ENCODE assay signal across 33 cellular contexts in genomic region chr6:165401092-165401491, GRCh38.
DNase-seq lines count a peak whose midpoint lies in the region; ATAC-seq, FAIRE-seq and TF ChIP-seq lines count a peak whose summit lies in the region.
"Had no signal": no experiment of that assay in that cellular context is flagged by ENCODE, and none has a peak within 500 bp of the region (broad histone marks: within the 10 kb centered on the region; RNA-seq: fewer than 3 reads in every experiment).

No MANE protein-coding gene starts in this region.

- H3K9ac ChIP-seq in HepG2 (ENCODE audit: insufficient read depth, low read depth, low read length): no peak overlapping the region
- H3K9ac ChIP-seq in GM12878 (ENCODE audit: control insufficient read depth, insufficient read depth, low read length): no peak overlapping the region
- H3K9ac ChIP-seq in K562 (ENCODE audit: insufficient read depth in 1 of 2, low read depth in 2 of 2, low read length in 2 of 2): no peak overlapping the region
- H3K9ac ChIP-seq: BLaER1; BLaER1 treated with 17β-estradiol and CSF1 and Interleukin-3, amounts not matched to agents 10 nM and 100 nM had no signal

- TF ChIP-seq EP300 in HepG2 (IDR thresholded peaks at IDR 0.05; ENCODE audit: low read depth in 2 of 2, low read length in 2 of 2) (no peak), HepG2 (CRISPR knock-in tag; IDR thresholded peaks at IDR 0.05; ENCODE audit: borderline replicate concordance) (no peak), GM12878 (IDR thresholded peaks at IDR 0.05; ENCODE audit: borderline replicate concordance in 1 of 2, control insufficient read depth in 1 of 2, low read depth in 2 of 2, low read length in 2 of 2) (no peak), K562 (IDR thresholded peaks at IDR 0.05; ENCODE audit: low read length) (no peak)

- no peaks in the 10 kb centered on the region for H3K9me1 ChIP-seq in K562 (ENCODE audit: control insufficient read depth, insufficient read depth, low read length)

- H3K36me3 ChIP-seq in HepG2 (replicated peaks in 1 of 2; ENCODE audit: control insufficient read depth in 1 of 2, insufficient read depth in 2 of 2, low read length in 2 of 2): no peaks in the 10 kb centered on the region
- H3K36me3 ChIP-seq in right lobe of liver: no peaks in the 10 kb centered on the region
- no peaks in the 10 kb centered on the region for H3K36me3 ChIP-seq in GM12878 (ENCODE audit: control insufficient read depth in 2 of 2, insufficient read depth in 2 of 2, low read length in 1 of 2)
- no peaks in the 10 kb centered on the region for H3K36me3 ChIP-seq in K562 (ENCODE audit: control insufficient read depth, insufficient read depth, low read length)
- H3K36me3 ChIP-seq: BE2C; BLaER1; BLaER1 treated with 17β-estradiol and CSF1 and Interleukin-3, amounts not matched to agents 10 nM and 100 nM had no signal

- DNase-seq in HepG2 (ENCODE audit: low spot score) (no peak), right lobe of liver (no peak), GM12878 (ENCODE audit: low read depth, low spot score) (no peak), K562 (ENCODE audit: extremely low read depth in 1 of 4, low spot score in 3 of 4) (no peak), NCI-H2081 (lab: John Stamatoyannopoulos, UW) (no peak), GM13977 (ENCODE audit: low spot score) (no peak)
- DNase-seq: 8988T; ACHN; AML-193; BE2C; C1 segment of cervical spinal cord; Caco-2; Calu3; CD4-positive, alpha-beta memory T cell; CD4-positive, alpha-beta T cell; CD4-positive, CD25-positive, alpha-beta regulatory T cell; CD8-positive, alpha-beta memory T cell; CD8-positive, alpha-beta T cell; COR-L47; DMS 273 treated with DMSO at 0.1 percent for 48 hours; DMS153; DMS53; DMS79; DMS79 treated with DMSO at 0.1 percent for 48 hours; DND-41; EL had no signal

- RAD21 ChIA-PET in GM12878 (lab: Charles Lee; ENCODE audit: unreplicated experiment): no interaction called here

- H3K4me3 ChIP-seq in HepG2 (replicated peaks in 1 of 3; ENCODE audit: insufficient read depth in 1 of 3, low read depth in 2 of 3, low read length in 3 of 3) (no peak overlapping the region), right lobe of liver (no peak overlapping the region), GM12878 (no peak overlapping the region), K562 (no peak overlapping the region)
- H3K4me3 ChIP-seq: A549; BLaER1; BLaER1 treated with 17β-estradiol and CSF1 and Interleukin-3, amounts not matched to agents 10 nM and 100 nM had no signal

- 1% methylated on average over 2 of the region's 2 CpGs for WGBS in HepG2 (ENCODE audit: low lambda C conversion rate)
- WGBS in right lobe of liver (ENCODE audit: insufficient coverage, low coverage, low lambda C conversion rate, missing lambda C conversion rate): 36% methylated on average over 2 of the region's 2 CpGs
- WGBS in GM12878 (ENCODE audit: insufficient coverage, insufficient replicate concordance, low lambda C conversion rate, missing lambda C conversion rate): 0% methylated on average over 2 of the region's 2 CpGs
- WGBS in K562 (ENCODE audit: insufficient coverage, low coverage, missing lambda C conversion rate): 2% methylated on average over 2 of the region's 2 CpGs

- ATAC-seq in HepG2 (no peak), right lobe of liver (no peak), GM12878 (no peak), K562 (no peak)
- ATAC-seq: A549; CD8-positive, alpha-beta T cell had no signal

- H3K9me3 ChIP-seq in HepG2 (ENCODE audit: low read length) (no peaks in the 10 kb centered on the region), right lobe of liver (no peaks in the 10 kb centered on the region), GM12878 (replicated peaks; ENCODE audit: control insufficient read depth, insufficient read depth, low read length) (no peaks in the 10 kb centered on the region), K562 (replicated peaks; ENCODE audit: control insufficient read depth, insufficient read depth, low read depth, low read length) (peaks cover 4% of the 10 kb centered on the region)
- H3K9me3 ChIP-seq: A549; BE2C; BLaER1; BLaER1 treated with 17β-estradiol and CSF1 and Interleukin-3, amounts not matched to agents 10 nM and 100 nM; Caco-2 had no signal

- TF ChIP-seq POLR2A in HepG2 (IDR thresholded peaks at IDR 0.05; ENCODE audit: insufficient read depth in 1 of 2, low read depth in 2 of 2, low read length in 2 of 2) (no peak), right lobe of liver (IDR thresholded peaks at IDR 0.05) (no peak), GM12878 (IDR thresholded peaks at IDR 0.05; ENCODE audit: low read depth, low read length) (no peak), K562 (conservative IDR thresholded peaks at IDR 0.05) (no peak)

- H3K4me1 ChIP-seq in HepG2 (ENCODE audit: insufficient read depth, low read length): no peaks in the 10 kb centered on the region
- no peaks in the 10 kb centered on the region for H3K4me1 ChIP-seq in right lobe of liver
- H3K4me1 ChIP-seq in GM12878 (ENCODE audit: control insufficient read depth, insufficient read depth, low read length): no peaks in the 10 kb centered on the region
- no peaks in the 10 kb centered on the region for H3K4me1 ChIP-seq in K562 (replicated peaks in 1 of 2; ENCODE audit: control insufficient read depth in 2 of 2, insufficient read depth in 2 of 2, low read length in 2 of 2)
- H3K4me1 ChIP-seq: A549; BE2C; BLaER1; BLaER1 treated with 17β-estradiol and CSF1 and Interleukin-3, amounts not matched to agents 10 nM and 100 nM; Caco-2 had no signal

- in situ Hi-C loops in HepG2 (cut with HindIII; ENCODE audit: extremely low pct_ligation_motif_present, low pct_unique_long_range_greater_than_20kb): no loop called here
- in situ Hi-C loops in GM12878 (cut with MboI): no loop called here
- in situ Hi-C loops in K562 (cut with MboI): no loop called here
- in situ Hi-C loops in GM13977 (cut with MboI; ENCODE audit: low pct_unique_long_range_greater_than_20kb, low sequenced_read_pairs, unreplicated experiment): no loop called here

- POLR2A ChIA-PET in HepG2 (lab: Yijun Ruan, JAX) (no interaction called here), GM12878 (lab: Charles Lee) (no interaction called here), K562 (lab: Yijun Ruan, JAX) (no interaction called here)

- BruUV-seq in HepG2 (replicated peaks; lab: Mats Ljungman, UMichigan) (no TSS peak), GM12878 (replicated peaks; lab: Mats Ljungman, UMichigan) (no TSS peak), K562 (replicated peaks; lab: Mats Ljungman, UMichigan) (no TSS peak)

- intact Hi-C loops in HepG2 (cut with micrococcal nuclease; ENCODE audit: unreplicated experiment): no loop called here
- intact Hi-C loops in right lobe of liver (cut with DNase I): no loop called here
- intact Hi-C loops in GM12878 (cut with micrococcal nuclease; ENCODE audit: unreplicated experiment): no loop called here
- intact Hi-C loops in K562 (cut with micrococcal nuclease): no loop called here

- no peaks in the 10 kb centered on the region for H3K79me2 ChIP-seq in HepG2 (ENCODE audit: insufficient read depth, low read length)
- no peaks in the 10 kb centered on the region for H3K79me2 ChIP-seq in GM12878 (ENCODE audit: control insufficient read depth, insufficient read depth, low read length)
- no peaks in the 10 kb centered on the region for H3K79me2 ChIP-seq in K562 (ENCODE audit: control insufficient read depth, insufficient read depth, low read length)

- H3K27me3 ChIP-seq in HepG2 (ENCODE audit: control insufficient read depth in 1 of 2, insufficient read depth in 2 of 2, low read length in 2 of 2) (no peaks in the 10 kb centered on the region), right lobe of liver (no peaks in the 10 kb centered on the region), GM12878 (replicated peaks in 1 of 2; ENCODE audit: control insufficient read depth in 2 of 2, insufficient read depth in 2 of 2, low read length in 1 of 2) (no peaks in the 10 kb centered on the region), K562 (ENCODE audit: control insufficient read depth in 2 of 2, insufficient read depth in 2 of 2, low read length in 2 of 2) (no peaks in the 10 kb centered on the region)
- H3K27me3 ChIP-seq: BE2C; BLaER1; BLaER1 treated with 17β-estradiol and CSF1 and Interleukin-3, amounts not matched to agents 10 nM and 100 nM had no signal

- FAIRE-seq in HepG2 (lab: Jason Lieb, UNC) (no peak), GM12878 (lab: Jason Lieb, UNC) (no peak), K562 (lab: Jason Lieb, UNC) (no peak)
- FAIRE-seq: A204.1, A549, D721Med had no signal

- TF ChIP-seq CTCF in HepG2 (CRISPR knock-in tag; IDR thresholded peaks at IDR 0.05) (no peak), right lobe of liver (IDR thresholded peaks at IDR 0.05) (no peak), GM12878 (IDR thresholded peaks at IDR 0.05 in 2 of 3, conservative IDR thresholded peaks at IDR 0.05 in 1 of 3; ENCODE audit: control insufficient read depth in 2 of 3, extremely low read depth in 1 of 3, insufficient read depth in 1 of 3, low read depth in 3 of 3, low read length in 3 of 3) (no peak), K562 (IDR thresholded peaks at IDR 0.05 in 2 of 3, conservative IDR thresholded peaks at IDR 0.05 in 1 of 3; ENCODE audit: insufficient read depth in 2 of 3, low read depth in 1 of 3, low read length in 3 of 3) (no peak), GM13977 (IDR thresholded peaks at IDR 0.05; ENCODE audit: extremely low read depth, insufficient read depth, missing control alignments) (no peak)

- SMC1A ChIA-PET in GM12878 (lab: Charles Lee; ENCODE audit: uncharacterized antibody, unreplicated experiment): no interaction called here

- TF ChIP-seq RAD21 in HepG2 (CRISPR knock-in tag; IDR thresholded peaks at IDR 0.05): no peak
- no peak for TF ChIP-seq RAD21 in GM12878 (IDR thresholded peaks at IDR 0.05; ENCODE audit: insufficient read depth, low read depth, low read length)
- TF ChIP-seq RAD21 in K562 (CRISPR knock-in tag; conservative IDR thresholded peaks at IDR 0.05 in 1 of 2, IDR thresholded peaks at IDR 0.05 in 1 of 2): no peak

- no peak overlapping the region for H3K27ac ChIP-seq in HepG2 (ENCODE audit: extremely low read length, insufficient read depth, low read length)
- H3K27ac ChIP-seq in right lobe of liver: no peak overlapping the region
- no peak overlapping the region for H3K27ac ChIP-seq in GM12878 (ENCODE audit: control insufficient read depth, insufficient read depth)
- H3K27ac ChIP-seq in K562 (ENCODE audit: extremely low read depth, low read depth, low read length): no peak overlapping the region
- H3K27ac ChIP-seq: 22Rv1; A549; BLaER1; BLaER1 treated with 17β-estradiol and CSF1 and Interleukin-3, amounts not matched to agents 10 nM and 100 nM; C4-2B had no signal

- CTCF ChIA-PET in HepG2 (lab: Yijun Ruan, JAX; ENCODE audit: low intra/inter-chr PET ratio, low total read pairs): no interaction called here
- CTCF ChIA-PET in GM12878 (lab: Yijun Ruan, JAX): no interaction called here
- CTCF ChIA-PET in K562 (lab: Yijun Ruan, JAX; ENCODE audit: low intra/inter-chr PET ratio): no interaction called here

- H2AFZ ChIP-seq in HepG2 (ENCODE audit: low read length): no peak overlapping the region
- H2AFZ ChIP-seq in GM12878 (ENCODE audit: control insufficient read depth, low read depth, low read length): no peak overlapping the region
- H2AFZ ChIP-seq in K562 (ENCODE audit: low read depth, low read length): no peak overlapping the region

- H4K20me1 ChIP-seq in HepG2 (ENCODE audit: insufficient read depth, low read length): no peaks in the 10 kb centered on the region
- H4K20me1 ChIP-seq in GM12878 (ENCODE audit: control insufficient read depth, insufficient read depth): no peaks in the 10 kb centered on the region
- H4K20me1 ChIP-seq in K562 (replicated peaks; ENCODE audit: control insufficient read depth, insufficient read depth, low read length): no peaks in the 10 kb centered on the region
- H4K20me1 ChIP-seq: BLaER1; BLaER1 treated with 17β-estradiol and CSF1 and Interleukin-3, amounts not matched to agents 10 nM and 100 nM had no signal

- no peak overlapping the region for H3K4me2 ChIP-seq in HepG2 (ENCODE audit: low read depth, low read length)
- no peak overlapping the region for H3K4me2 ChIP-seq in GM12878 (ENCODE audit: control insufficient read depth, insufficient read depth)
- no peak overlapping the region for H3K4me2 ChIP-seq in K562 (ENCODE audit: insufficient read depth, low read length)
- H3K4me2 ChIP-seq: A549; BLaER1; BLaER1 treated with 17β-estradiol and CSF1 and Interleukin-3, amounts not matched to agents 10 nM and 100 nM had no signal

Comparison
In these comparisons a context has a peak if more than half of its experiments do, and no peak if none do; other contexts are left out.
1. Of the 241 proteins assayed by ChIP-seq in both HepG2 and K562: peak only in HepG2: none; only in K562: TFE3; in both: RAD51; in neither: 239.